2 cellular contexts compared by ENCODE assay signal in the genomic region with DNA sequence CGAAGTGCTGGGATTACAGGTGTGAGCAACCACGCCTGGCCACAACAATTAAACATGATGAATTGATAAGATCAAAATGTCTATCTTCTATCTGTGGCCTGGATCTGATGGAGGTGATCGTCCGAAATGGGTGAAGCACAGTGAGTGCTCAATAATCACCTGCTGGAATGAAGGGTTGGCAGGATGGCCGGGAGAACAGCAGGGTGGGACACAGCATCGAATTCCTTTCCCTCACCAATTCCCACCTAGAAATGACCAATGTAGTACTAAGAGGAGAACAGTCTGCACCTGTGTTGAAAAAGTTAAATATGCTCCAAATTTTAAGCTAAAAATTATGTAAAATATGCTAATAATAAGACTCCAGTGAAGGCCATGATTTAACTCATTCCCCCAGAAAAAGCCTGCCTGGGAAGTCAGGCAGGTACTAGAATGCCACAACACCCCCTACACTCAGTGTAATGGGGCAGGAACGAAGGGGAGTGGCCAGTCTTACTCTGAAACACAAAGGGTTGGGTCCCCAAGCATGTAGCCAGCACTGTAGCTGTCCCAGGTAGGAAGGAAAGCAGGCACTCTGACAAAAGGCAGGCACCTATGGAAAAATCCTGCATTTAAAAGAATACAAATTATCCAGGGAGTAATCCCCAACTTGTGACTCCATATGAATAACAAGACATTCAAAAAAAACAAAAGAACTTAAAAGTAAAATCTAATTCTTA.
TF ChIP-seq lines count a peak whose summit lies in the region.

No MANE protein-coding gene starts in this region.

TF ChIP-seq in HEK293, 187 proteins besides CTCF, POLR2A, EP300 and RAD21:
- no peak for TF ChIP-seq ZNF354C (tag by site-specific recombination; IDR thresholded peaks at IDR 0.05; ENCODE audit: borderline replicate concordance, low read depth)
- TF ChIP-seq, protein P1, sequence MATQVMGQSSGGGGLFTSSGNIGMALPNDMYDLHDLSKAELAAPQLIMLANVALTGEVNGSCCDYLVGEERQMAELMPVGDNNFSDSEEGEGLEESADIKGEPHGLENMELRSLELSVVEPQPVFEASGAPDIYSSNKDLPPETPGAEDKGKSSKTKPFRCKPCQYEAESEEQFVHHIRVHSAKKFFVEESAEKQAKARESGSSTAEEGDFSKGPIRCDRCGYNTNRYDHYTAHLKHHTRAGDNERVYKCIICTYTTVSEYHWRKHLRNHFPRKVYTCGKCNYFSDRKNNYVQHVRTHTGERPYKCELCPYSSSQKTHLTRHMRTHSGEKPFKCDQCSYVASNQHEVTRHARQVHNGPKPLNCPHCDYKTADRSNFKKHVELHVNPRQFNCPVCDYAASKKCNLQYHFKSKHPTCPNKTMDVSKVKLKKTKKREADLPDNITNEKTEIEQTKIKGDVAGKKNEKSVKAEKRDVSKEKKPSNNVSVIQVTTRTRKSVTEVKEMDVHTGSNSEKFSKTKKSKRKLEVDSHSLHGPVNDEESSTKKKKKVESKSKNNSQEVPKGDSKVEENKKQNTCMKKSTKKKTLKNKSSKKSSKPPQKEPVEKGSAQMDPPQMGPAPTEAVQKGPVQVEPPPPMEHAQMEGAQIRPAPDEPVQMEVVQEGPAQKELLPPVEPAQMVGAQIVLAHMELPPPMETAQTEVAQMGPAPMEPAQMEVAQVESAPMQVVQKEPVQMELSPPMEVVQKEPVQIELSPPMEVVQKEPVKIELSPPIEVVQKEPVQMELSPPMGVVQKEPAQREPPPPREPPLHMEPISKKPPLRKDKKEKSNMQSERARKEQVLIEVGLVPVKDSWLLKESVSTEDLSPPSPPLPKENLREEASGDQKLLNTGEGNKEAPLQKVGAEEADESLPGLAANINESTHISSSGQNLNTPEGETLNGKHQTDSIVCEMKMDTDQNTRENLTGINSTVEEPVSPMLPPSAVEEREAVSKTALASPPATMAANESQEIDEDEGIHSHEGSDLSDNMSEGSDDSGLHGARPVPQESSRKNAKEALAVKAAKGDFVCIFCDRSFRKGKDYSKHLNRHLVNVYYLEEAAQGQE (tag by site-specific recombination; IDR thresholded peaks at IDR 0.05), result peak; percentile 67
- TF ChIP-seq, protein P2, sequence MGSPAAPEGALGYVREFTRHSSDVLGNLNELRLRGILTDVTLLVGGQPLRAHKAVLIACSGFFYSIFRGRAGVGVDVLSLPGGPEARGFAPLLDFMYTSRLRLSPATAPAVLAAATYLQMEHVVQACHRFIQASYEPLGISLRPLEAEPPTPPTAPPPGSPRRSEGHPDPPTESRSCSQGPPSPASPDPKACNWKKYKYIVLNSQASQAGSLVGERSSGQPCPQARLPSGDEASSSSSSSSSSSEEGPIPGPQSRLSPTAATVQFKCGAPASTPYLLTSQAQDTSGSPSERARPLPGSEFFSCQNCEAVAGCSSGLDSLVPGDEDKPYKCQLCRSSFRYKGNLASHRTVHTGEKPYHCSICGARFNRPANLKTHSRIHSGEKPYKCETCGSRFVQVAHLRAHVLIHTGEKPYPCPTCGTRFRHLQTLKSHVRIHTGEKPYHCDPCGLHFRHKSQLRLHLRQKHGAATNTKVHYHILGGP (tag by site-specific recombination; IDR thresholded peaks at IDR 0.05), result no peak
- TF ChIP-seq ZSCAN16 (tag by site-specific recombination; IDR thresholded peaks at IDR 0.05), result no peak
- no peak for TF ChIP-seq ZNF670 (tag by site-specific recombination; IDR thresholded peaks at IDR 0.05; ENCODE audit: low read depth)

TF ChIP-seq in H1, 55 proteins besides CTCF, POLR2A, EP300 and RAD21:
- TF ChIP-seq SIRT6 (IDR thresholded peaks at IDR 0.05; ENCODE audit: low read length) (no peak), SIN3A (conservative IDR thresholded peaks at IDR 0.05 in 1 of 2, IDR thresholded peaks at IDR 0.05 in 1 of 2; ENCODE audit: low read depth in 1 of 2, low read length in 2 of 2) (0 out of 4 replicates have a peak, but pooled peaks of 1 of the 2 experiments have one; percentile 41), KDM5A (IDR thresholded peaks at IDR 0.05; ENCODE audit: low read length) (no peak), FOSL1 (IDR thresholded peaks at IDR 0.05; ENCODE audit: insufficient read depth, low read depth, low read length) (no peak), SP1 (IDR thresholded peaks at IDR 0.05; ENCODE audit: low read depth, low read length) (0 out of 2 replicates have a peak, but pooled peaks have one; percentile 20), NRF1 (IDR thresholded peaks at IDR 0.05; ENCODE audit: low read depth, low read length) (no peak), JUND (IDR thresholded peaks at IDR 0.05; ENCODE audit: low read length) (no peak), POU5F1 (IDR thresholded peaks at IDR 0.05; ENCODE audit: low read depth, low read length) (no peak)
- TF ChIP-seq, protein P3, sequence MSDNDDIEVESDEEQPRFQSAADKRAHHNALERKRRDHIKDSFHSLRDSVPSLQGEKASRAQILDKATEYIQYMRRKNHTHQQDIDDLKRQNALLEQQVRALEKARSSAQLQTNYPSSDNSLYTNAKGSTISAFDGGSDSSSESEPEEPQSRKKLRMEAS (IDR thresholded peaks at IDR 0.05), result peak; percentile 20; the same call in 1 of the 2 replicates
